8 cellular contexts compared by ENCODE assay signal in genomic region chrX:131763674-131764073, GRCh38.
DNase-seq lines count a peak whose midpoint lies in the region; ATAC-seq, FAIRE-seq and TF ChIP-seq lines count a peak whose summit lies in the region.

No MANE protein-coding gene starts in this region.

- no peak overlapping the region for H2BK12ac ChIP-seq in H9 (ENCODE audit: insufficient read length, low read depth, low read length)

- DNase-seq in GDM1 (lab: John Stamatoyannopoulos, UW) (peak; percentile 79), H9 (no peak), UCSD-AML1 (lab: John Stamatoyannopoulos, UW; ENCODE audit: unreplicated experiment) (peak; percentile 63), lung microvascular endothelial cell (ENCODE audit: low read depth in 2 of 2) (peak; percentile 68 to 92), GM19239 (ENCODE audit: insufficient read length, low spot score) (no peak), hepatic stellate cell (ENCODE audit: low spot score) (no peak), NCI-H2196 treated with DMSO at 0.1 percent for 48 hours (lab: John Stamatoyannopoulos, UW; ENCODE audit: unreplicated experiment) (no peak)

- H3K4me2 ChIP-seq in H9 (ENCODE audit: insufficient read depth, insufficient read length, low read length), result no peak overlapping the region

- no CpG with 5 or more reads among the region's 10 CpGs for WGBS in H9 (ENCODE audit: extremely low coverage, insufficient read length, low lambda C conversion rate)

- no peaks in the 10 kb centered on the region for H3K79me2 ChIP-seq in H9 (ENCODE audit: insufficient read depth, low read length)

- no peak overlapping the region for H4K8ac ChIP-seq in H9 (replicated peaks; ENCODE audit: insufficient read length, low read depth, low read length)

- H4K5ac ChIP-seq in H9 (ENCODE audit: insufficient read length, low read depth, low read length), result no peak overlapping the region

- no peak overlapping the region for H3K23ac ChIP-seq in H9 (ENCODE audit: insufficient read length, low read depth, low read length)

- H3K27ac Mint-ChIP-seq in H9, result no peak overlapping the region

- no peak overlapping the region for H3K4ac ChIP-seq in H9 (ENCODE audit: low read depth, low read length)

- no peak overlapping the region for H4K91ac ChIP-seq in H9 (ENCODE audit: insufficient read length, low read depth, low read length)

- no peak overlapping the region for H2BK15ac ChIP-seq in H9 (ENCODE audit: low read depth, low read length)

- no peak overlapping the region for H3K9ac ChIP-seq in H9 (ENCODE audit: extremely low read depth, insufficient read length, low read length)

- H3K9me3 Mint-ChIP-seq in H9, result peaks cover 4% of the 10 kb centered on the region in 2 experiments; a peak in 2 of 5 replicates

- H3K4me1 ChIP-seq in H9 (ENCODE audit: insufficient read depth, low read length), result no peaks in the 10 kb centered on the region

- no peaks in the 10 kb centered on the region; the same call in 1 of the 2 replicates for H3K27me3 Mint-ChIP-seq in H9 (ENCODE audit: low read depth)

- ATAC-seq in HG02884 (IDR thresholded peaks at IDR 0.05; ENCODE audit: unreplicated experiment), result no peak

- TF ChIP-seq CTCF in H9 (conservative IDR thresholded peaks at IDR 0.05), result peak; percentile 14; the same call in 1 of the 3 replicates

- H3K27ac ChIP-seq in H9 (ENCODE audit: insufficient read length, low read depth, low read length), result no peak overlapping the region

- peaks cover 4 to 8% of the 10 kb centered on the region in 2 experiments; a peak in 3 of 4 replicates for H3K4me1 Mint-ChIP-seq in H9

- no peak for FAIRE-seq in GM19239 (lab: Jason Lieb, UNC)

- H3K9me3 ChIP-seq in H9 (ENCODE audit: control insufficient read depth, low read depth, low read length), result no peaks in the 10 kb centered on the region

- no peaks in the 10 kb centered on the region for H4K20me1 ChIP-seq in H9 (ENCODE audit: control insufficient read depth, insufficient read depth, insufficient read length)

- no peaks in the 10 kb centered on the region for H3K23me2 ChIP-seq in H9 (ENCODE audit: insufficient read length, low read depth, low read length, poor library complexity, severe bottlenecking)

- no peak overlapping the region for H2BK20ac ChIP-seq in H9 (ENCODE audit: low read depth, low read length, poor library complexity, severe bottlenecking)

- peaks cover 84 to 98% (median 95%) of the 10 kb centered on the region in 3 experiments for H3K36me3 Mint-ChIP-seq in H9 (ENCODE audit: insufficient read depth in 1 of 3, low read depth in 3 of 3)

- no peak overlapping the region for H3K4me3 Mint-ChIP-seq in H9

- H3K79me1 ChIP-seq in H9 (ENCODE audit: insufficient read depth, low read depth, low read length, poor library complexity, severe bottlenecking), result no peaks in the 10 kb centered on the region

- H2AK5ac ChIP-seq in H9 (ENCODE audit: insufficient read length, low read length), result no peak overlapping the region

- H3K14ac ChIP-seq in H9 (ENCODE audit: insufficient read depth, low read length), result no peak overlapping the region

- no peak overlapping the region for H2AFZ ChIP-seq in H9 (ENCODE audit: low read length)

- no peak overlapping the region for H3K56ac ChIP-seq in H9 (ENCODE audit: insufficient read length, low read depth, low read length)

- H2BK120ac ChIP-seq in H9 (ENCODE audit: low read depth, low read length, poor library complexity, severe bottlenecking), result no peak overlapping the region

- H2BK5ac ChIP-seq in H9 (ENCODE audit: insufficient read length, low read length), result no peak overlapping the region

- no peaks in the 10 kb centered on the region for H3K27me3 ChIP-seq in H9 (ENCODE audit: insufficient read depth, low read length)

- H3K18ac ChIP-seq in H9 (ENCODE audit: insufficient read length, low read depth, low read length), result no peak overlapping the region

- H3T11ph ChIP-seq in H9 (ENCODE audit: low read length), result no peak overlapping the region

Comparison
In these comparisons a context has a peak if more than half of its experiments do, and no peak if none do; other contexts are left out.
1. DNase-seq: peak in GDM1 (single experiment), UCSD-AML1 (single experiment) and lung microvascular endothelial cell (2 of 2); none in H9 (single experiment), GM19239 (single experiment), hepatic stellate cell (single experiment) and NCI-H2196 treated with DMSO at 0.1 percent for 48 hours (single experiment).